Comparison of ENCODE assay signal across 8 cellular contexts in the genomic region with DNA sequence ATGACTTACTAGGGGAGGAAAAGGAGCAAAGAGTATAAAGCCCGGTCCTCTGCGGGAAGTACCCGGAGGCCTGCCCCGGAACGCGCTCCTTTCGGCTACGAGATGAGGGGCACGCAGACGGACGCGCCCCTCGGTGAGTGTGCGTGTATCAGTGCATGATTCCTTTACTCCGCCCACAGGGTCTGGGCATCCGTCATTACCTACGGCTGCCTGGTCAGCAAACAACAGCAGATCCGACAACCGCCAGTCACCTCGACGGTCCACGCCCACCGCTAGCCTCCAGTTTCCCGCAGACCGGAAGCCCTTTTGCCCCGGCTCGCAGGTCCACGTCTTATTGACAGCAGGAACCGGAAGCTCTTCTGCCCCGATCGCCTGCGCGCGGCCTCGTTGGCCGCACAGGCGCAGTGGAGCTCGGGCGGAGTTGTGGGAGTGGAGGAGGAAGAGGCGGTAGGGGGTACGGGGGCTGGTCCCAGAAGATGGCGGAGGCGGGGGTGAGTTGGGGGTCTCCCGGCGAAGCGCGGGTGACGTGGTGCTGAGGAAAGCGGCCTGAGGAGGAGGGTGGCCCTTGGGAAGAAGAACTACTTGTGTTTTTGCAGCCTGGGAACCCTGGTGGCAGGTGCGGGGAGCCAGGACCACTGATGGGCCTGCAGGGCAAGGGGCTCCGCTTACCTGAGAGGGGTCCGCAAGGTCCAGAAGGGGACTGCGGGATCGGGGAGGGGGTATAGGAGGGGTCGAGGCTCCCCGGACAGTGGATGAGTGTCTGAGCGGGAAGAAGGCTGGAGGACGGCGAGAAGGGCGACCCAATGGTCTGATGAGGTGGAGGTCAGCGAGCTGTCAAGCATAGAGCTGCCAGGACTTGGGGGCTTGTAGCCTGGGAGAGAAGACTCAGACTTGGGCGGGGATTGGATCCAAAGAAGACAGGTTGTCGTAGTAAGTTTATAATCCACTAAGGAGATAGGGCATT. TPM values are rescaled to one million over a fixed set of nuclear protein-coding genes. Genes with fewer than 3 reads are reported as not detected.
DNase-seq lines count a peak whose midpoint lies in the region; FAIRE-seq and TF ChIP-seq lines count a peak whose summit lies in the region.

A gene (plus strand): TSS at position 421 of the 964 bp plus-strand sequence. CDS start 8,086 bp downstream, outside the sequence.

- H3K9ac ChIP-seq in ES-I3 (ENCODE audit: low read depth, low read length) (peak within 1 kb of the TSS; percentile 84), Loucy (ENCODE audit: low read depth, low read length, poor library complexity, severe bottlenecking) (peak within 1 kb of the TSS; percentile 89), neural cell (ENCODE audit: low read length) (peak within 1 kb of the TSS; percentile 72)

- H3K9me3 ChIP-seq in ES-I3 (ENCODE audit: control insufficient read depth, insufficient read depth, low read length) (no peaks in the 10 kb centered on the region), Loucy (ENCODE audit: insufficient read depth, low read depth, low read length) (no peaks in the 10 kb centered on the region), neural cell (ENCODE audit: low read length) (no peaks in the 10 kb centered on the region), stomach (no peaks in the 10 kb centered on the region)

- H3K4me1 ChIP-seq in ES-I3 (ENCODE audit: insufficient read depth, low read length) (peaks cover 11% of the 10 kb centered on the region; the same call in 1 of the 2 replicates), Loucy (ENCODE audit: insufficient read depth, low read length, poor library complexity, severe bottlenecking) (peaks cover 55% of the 10 kb centered on the region), stomach (peaks cover 0 to 67% (median 42%) of the 10 kb centered on the region in 4 donors)

- TF ChIP-seq EP300 in neural cell (conservative IDR thresholded peaks at IDR 0.05; ENCODE audit: poor library complexity, severe bottlenecking) (no peak), stomach (IDR thresholded peaks at IDR 0.05) (no peak)

- H3K79me2 ChIP-seq in Loucy (ENCODE audit: insufficient read depth, low read length) (peaks cover 53% of the 10 kb centered on the region), neural cell (replicated peaks; ENCODE audit: insufficient read depth, low read length) (peaks cover 29% of the 10 kb centered on the region)

- 0 to 1% (median 0%) methylated on average over 46 to 63 of the region's 63 CpGs for WGBS in stomach, 5 donors

- no peaks in the 10 kb centered on the region for H3K36me3 ChIP-seq in ES-I3 (ENCODE audit: insufficient read depth, low read length)
- no peaks in the 10 kb centered on the region for H3K36me3 ChIP-seq in Loucy (ENCODE audit: insufficient read depth, low read length)
- no peaks in the 10 kb centered on the region for H3K36me3 ChIP-seq in neural cell (ENCODE audit: insufficient read depth, low read length)
- H3K36me3 ChIP-seq in stomach = no peaks in the 10 kb centered on the region

- H4K20me1 ChIP-seq in Loucy (ENCODE audit: insufficient read depth, low read length, poor library complexity, severe bottlenecking) = peaks cover 38% of the 10 kb centered on the region
- no peaks in the 10 kb centered on the region for H4K20me1 ChIP-seq in neural cell (ENCODE audit: insufficient read depth)

- TF ChIP-seq RAD21 in neural cell (conservative IDR thresholded peaks at IDR 0.05) = no peak

- H3K27ac ChIP-seq in neural cell (ENCODE audit: low read length) (peak within 1 kb of the TSS; percentile 29), stomach (peak within 1 kb of the TSS; percentile 81 to 94 (median 84))

- H2AFZ ChIP-seq in Loucy (ENCODE audit: low read length) (peak within 1 kb of the TSS; percentile 78), neural cell (ENCODE audit: low read depth, low read length) (peak within 1 kb of the TSS; percentile 79)

- H3K9me2 ChIP-seq in Loucy (replicated peaks; ENCODE audit: low read depth, low read length) (no peaks in the 10 kb centered on the region), neural cell (ENCODE audit: insufficient read depth, low read length) (no peaks in the 10 kb centered on the region)

- H3K27me3 ChIP-seq in Loucy (ENCODE audit: insufficient read depth, low read length, poor library complexity, severe bottlenecking) (no peaks in the 10 kb centered on the region), neural cell (ENCODE audit: insufficient read depth, low read depth, low read length) (no peaks in the 10 kb centered on the region), stomach (no peaks in the 10 kb centered on the region)

- peak within 1 kb of the TSS; percentile 89 for H3K4me2 ChIP-seq in Loucy (ENCODE audit: low read depth, low read length, poor library complexity, severe bottlenecking)
- H3K4me2 ChIP-seq in neural cell (ENCODE audit: low read length) = peak within 1 kb of the TSS; percentile 72

- H3F3A ChIP-seq in Loucy (ENCODE audit: low read depth) (no peaks in the 10 kb centered on the region), neural cell (ENCODE audit: insufficient read depth, low read length, poor library complexity, severe bottlenecking) (no peaks in the 10 kb centered on the region)

- peak within 1 kb of the TSS; percentile 90 for H3K4me3 ChIP-seq in Loucy (ENCODE audit: low read length, poor library complexity, severe bottlenecking)
- H3K4me3 ChIP-seq in fibroblast of the aortic adventitia (ENCODE audit: low read depth, low read length) = peak within 1 kb of the TSS; percentile 93
- peak within 1 kb of the TSS; percentile 77 for H3K4me3 ChIP-seq in neural cell (ENCODE audit: low read length)
- H3K4me3 ChIP-seq in stomach = peak within 1 kb of the TSS; percentile 70 to 83 (median 78)

- DNase-seq in H54 (ENCODE audit: insufficient read length, low spot score) (peak; percentile 83), fibroblast of the aortic adventitia (ENCODE audit: low read depth) (peak; percentile 89), stomach (peak; percentile 96)
- DNase-seq in activated T-helper 9 cell treated with anti-CD3 and anti-CD28 coated beads, Interleukin-2, amount 50 U/mL, for 16 hours (ENCODE audit: low read depth) = peak; percentile 83

- peak; percentile 45; the same call in 1 of the 2 replicates for TF ChIP-seq POLR2A in H54 (IDR thresholded peaks at IDR 0.05; ENCODE audit: low read depth, low read length)
- TF ChIP-seq POLR2A in Raji (IDR thresholded peaks at IDR 0.05; ENCODE audit: insufficient read depth, low read depth, low read length) = peak; percentile 53
- peak in 2 of 4 donors; percentile 40 to 46 for TF ChIP-seq POLR2A in stomach (IDR thresholded peaks at IDR 0.05)

- TF ChIP-seq CTCF in Loucy (conservative IDR thresholded peaks at IDR 0.05; ENCODE audit: low read length) (no peak), fibroblast of the aortic adventitia (IDR thresholded peaks at IDR 0.05; ENCODE audit: insufficient read depth, low read length) (peak; percentile 33), neural cell (IDR thresholded peaks at IDR 0.05; ENCODE audit: poor library complexity, severe bottlenecking) (no peak), stomach (IDR thresholded peaks at IDR 0.05) (no peak)

- intact Hi-C loops in stomach (cut with DNase I; ENCODE audit: low total_unique reads) = no loop called here

- FAIRE-seq in H54 (lab: Jason Lieb, UNC) = peak; percentile 99

TF ChIP-seq in neural cell, 6 proteins besides CTCF, POLR2A, EP300 and RAD21:
- TF ChIP-seq TAF1 (IDR thresholded peaks at IDR 0.05; ENCODE audit: low read depth) = no peak
- peak; percentile 66 for TF ChIP-seq POLR2AphosphoS5 (IDR thresholded peaks at IDR 0.05)
- no peak for TF ChIP-seq EZH2 (IDR thresholded peaks at IDR 0.05; ENCODE audit: borderline replicate concordance, insufficient read depth, low read length, poor library complexity, severe bottlenecking)
- TF ChIP-seq MXI1 (conservative IDR thresholded peaks at IDR 0.05; ENCODE audit: poor library complexity, severe bottlenecking) = peak; percentile 72
- TF ChIP-seq, protein P1, sequence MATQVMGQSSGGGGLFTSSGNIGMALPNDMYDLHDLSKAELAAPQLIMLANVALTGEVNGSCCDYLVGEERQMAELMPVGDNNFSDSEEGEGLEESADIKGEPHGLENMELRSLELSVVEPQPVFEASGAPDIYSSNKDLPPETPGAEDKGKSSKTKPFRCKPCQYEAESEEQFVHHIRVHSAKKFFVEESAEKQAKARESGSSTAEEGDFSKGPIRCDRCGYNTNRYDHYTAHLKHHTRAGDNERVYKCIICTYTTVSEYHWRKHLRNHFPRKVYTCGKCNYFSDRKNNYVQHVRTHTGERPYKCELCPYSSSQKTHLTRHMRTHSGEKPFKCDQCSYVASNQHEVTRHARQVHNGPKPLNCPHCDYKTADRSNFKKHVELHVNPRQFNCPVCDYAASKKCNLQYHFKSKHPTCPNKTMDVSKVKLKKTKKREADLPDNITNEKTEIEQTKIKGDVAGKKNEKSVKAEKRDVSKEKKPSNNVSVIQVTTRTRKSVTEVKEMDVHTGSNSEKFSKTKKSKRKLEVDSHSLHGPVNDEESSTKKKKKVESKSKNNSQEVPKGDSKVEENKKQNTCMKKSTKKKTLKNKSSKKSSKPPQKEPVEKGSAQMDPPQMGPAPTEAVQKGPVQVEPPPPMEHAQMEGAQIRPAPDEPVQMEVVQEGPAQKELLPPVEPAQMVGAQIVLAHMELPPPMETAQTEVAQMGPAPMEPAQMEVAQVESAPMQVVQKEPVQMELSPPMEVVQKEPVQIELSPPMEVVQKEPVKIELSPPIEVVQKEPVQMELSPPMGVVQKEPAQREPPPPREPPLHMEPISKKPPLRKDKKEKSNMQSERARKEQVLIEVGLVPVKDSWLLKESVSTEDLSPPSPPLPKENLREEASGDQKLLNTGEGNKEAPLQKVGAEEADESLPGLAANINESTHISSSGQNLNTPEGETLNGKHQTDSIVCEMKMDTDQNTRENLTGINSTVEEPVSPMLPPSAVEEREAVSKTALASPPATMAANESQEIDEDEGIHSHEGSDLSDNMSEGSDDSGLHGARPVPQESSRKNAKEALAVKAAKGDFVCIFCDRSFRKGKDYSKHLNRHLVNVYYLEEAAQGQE (IDR thresholded peaks at IDR 0.05; ENCODE audit: borderline replicate concordance) = no peak
- no peak for TF ChIP-seq SMC3 (conservative IDR thresholded peaks at IDR 0.05; ENCODE audit: poor library complexity)
TF ChIP-seq in neural cell: peak in this region for 2.

RNA-seq across cellular contexts. Expression of the gene that starts here (rescaled TPM):
- 5.3 and 9.5 TPM in 2 replicates for total RNA-seq in fibroblast of the aortic adventitia (ENCODE audit: low replicate concordance)
- 27.1 and 30.3 TPM in 2 replicates for polyA plus RNA-seq in neural cell
- 25.6 and 34.2 TPM in 2 replicates for polyA minus RNA-seq in neural cell
- 10 to 100 TPM in 3 of 5 donors, 1 to 10 TPM in 2; 6.7 to 37.8 (median 11.1) TPM for total RNA-seq in stomach
- polyA plus RNA-seq in stomach = 10 to 100 TPM in 1 of 3 donors, 1 to 10 TPM in 2; 9.5 to 11.9 (median 9.6) TPM

Comparison
In these comparisons a context has a peak if more than half of its experiments do, and no peak if none do; other contexts are left out.
1. Peak in every context shown above with its lines: DNase-seq, H3K4me3 ChIP-seq and H3K27ac ChIP-seq.